ENCODE assay signal across 1 cellular context in the genomic region with DNA sequence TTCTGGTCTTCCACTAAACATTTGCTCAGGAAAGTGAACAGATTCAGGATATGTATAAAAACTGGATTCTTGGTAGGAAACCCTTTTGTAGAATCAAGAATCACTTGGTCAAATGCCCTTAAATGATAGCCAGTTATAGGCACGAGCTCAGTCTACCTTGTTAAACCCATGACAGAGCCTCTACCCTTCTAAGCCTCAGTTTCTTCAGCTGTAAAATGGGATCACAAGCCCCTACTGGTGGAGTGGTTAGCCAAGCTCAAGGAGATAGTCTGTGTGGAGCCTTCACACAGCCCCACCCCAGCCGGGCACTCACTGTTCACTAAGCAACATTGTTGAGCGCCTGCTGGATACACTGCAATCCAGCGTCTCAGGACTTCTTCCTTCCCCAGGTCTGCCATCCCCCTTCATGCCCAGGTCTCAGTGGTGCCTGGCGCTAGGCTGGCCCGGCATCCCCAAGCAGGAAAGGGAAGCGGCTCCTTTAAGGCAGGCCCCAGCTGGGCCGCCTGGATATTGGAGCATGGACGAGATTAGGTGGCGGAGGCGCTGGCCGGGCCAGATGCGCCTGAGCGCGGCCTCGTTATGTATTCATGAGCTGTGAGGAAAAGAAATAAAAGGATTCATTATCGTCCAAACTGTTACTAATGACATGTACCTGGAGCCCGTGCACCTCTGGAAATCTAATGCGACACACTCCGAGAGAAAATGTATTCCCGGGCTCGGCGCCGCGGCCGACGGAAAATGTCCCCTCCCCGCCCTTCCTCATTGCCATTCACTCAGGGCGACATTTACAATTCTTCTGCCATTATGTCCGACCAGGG.
TF ChIP-seq lines count a peak whose summit lies in the region.

No MANE protein-coding gene starts in this region.

TF ChIP-seq in K562, 482 proteins besides CTCF, POLR2A, EP300 and RAD21:
- peak; percentile 93 for TF ChIP-seq ZKSCAN8 (CRISPR knock-in tag; IDR thresholded peaks at IDR 0.05)
- peak; percentile 31; the same call in 1 of the 2 replicates for TF ChIP-seq ADNP (tag; IDR thresholded peaks at IDR 0.05)
- TF ChIP-seq, protein P1, sequence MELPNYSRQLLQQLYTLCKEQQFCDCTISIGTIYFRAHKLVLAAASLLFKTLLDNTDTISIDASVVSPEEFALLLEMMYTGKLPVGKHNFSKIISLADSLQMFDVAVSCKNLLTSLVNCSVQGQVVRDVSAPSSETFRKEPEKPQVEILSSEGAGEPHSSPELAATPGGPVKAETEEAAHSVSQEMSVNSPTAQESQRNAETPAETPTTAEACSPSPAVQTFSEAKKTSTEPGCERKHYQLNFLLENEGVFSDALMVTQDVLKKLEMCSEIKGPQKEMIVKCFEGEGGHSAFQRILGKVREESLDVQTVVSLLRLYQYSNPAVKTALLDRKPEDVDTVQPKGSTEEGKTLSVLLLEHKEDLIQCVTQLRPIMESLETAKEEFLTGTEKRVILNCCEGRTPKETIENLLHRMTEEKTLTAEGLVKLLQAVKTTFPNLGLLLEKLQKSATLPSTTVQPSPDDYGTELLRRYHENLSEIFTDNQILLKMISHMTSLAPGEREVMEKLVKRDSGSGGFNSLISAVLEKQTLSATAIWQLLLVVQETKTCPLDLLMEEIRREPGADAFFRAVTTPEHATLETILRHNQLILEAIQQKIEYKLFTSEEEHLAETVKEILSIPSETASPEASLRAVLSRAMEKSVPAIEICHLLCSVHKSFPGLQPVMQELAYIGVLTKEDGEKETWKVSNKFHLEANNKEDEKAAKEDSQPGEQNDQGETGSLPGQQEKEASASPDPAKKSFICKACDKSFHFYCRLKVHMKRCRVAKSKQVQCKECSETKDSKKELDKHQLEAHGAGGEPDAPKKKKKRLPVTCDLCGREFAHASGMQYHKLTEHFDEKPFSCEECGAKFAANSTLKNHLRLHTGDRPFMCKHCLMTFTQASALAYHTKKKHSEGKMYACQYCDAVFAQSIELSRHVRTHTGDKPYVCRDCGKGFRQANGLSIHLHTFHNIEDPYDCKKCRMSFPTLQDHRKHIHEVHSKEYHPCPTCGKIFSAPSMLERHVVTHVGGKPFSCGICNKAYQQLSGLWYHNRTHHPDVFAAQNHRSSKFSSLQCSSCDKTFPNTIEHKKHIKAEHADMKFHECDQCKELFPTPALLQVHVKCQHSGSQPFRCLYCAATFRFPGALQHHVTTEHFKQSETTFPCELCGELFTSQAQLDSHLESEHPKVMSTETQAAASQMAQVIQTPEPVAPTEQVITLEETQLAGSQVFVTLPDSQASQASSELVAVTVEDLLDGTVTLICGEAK (IDR thresholded peaks at IDR 0.05), result no peak
- TF ChIP-seq, protein P1 (CRISPR knock-in tag; IDR thresholded peaks at IDR 0.05), result no peak
- TF ChIP-seq ZFP36 (IDR thresholded peaks at IDR 0.05; ENCODE audit: low read depth, low read length, partially characterized antibody), result no peak
- TF ChIP-seq, protein P2, sequence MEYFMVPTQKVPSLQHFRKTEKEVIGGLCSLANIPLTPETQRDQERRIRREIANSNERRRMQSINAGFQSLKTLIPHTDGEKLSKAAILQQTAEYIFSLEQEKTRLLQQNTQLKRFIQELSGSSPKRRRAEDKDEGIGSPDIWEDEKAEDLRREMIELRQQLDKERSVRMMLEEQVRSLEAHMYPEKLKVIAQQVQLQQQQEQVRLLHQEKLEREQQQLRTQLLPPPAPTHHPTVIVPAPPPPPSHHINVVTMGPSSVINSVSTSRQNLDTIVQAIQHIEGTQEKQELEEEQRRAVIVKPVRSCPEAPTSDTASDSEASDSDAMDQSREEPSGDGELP (CRISPR knock-in tag; IDR thresholded peaks at IDR 0.05; ENCODE audit: borderline replicate concordance), result peak; percentile 14; the same call in 1 of the 2 replicates
- TF ChIP-seq SMC3 (conservative IDR thresholded peaks at IDR 0.05; ENCODE audit: insufficient read depth, low read depth, low read length), result no peak
- TF ChIP-seq, protein P3, sequence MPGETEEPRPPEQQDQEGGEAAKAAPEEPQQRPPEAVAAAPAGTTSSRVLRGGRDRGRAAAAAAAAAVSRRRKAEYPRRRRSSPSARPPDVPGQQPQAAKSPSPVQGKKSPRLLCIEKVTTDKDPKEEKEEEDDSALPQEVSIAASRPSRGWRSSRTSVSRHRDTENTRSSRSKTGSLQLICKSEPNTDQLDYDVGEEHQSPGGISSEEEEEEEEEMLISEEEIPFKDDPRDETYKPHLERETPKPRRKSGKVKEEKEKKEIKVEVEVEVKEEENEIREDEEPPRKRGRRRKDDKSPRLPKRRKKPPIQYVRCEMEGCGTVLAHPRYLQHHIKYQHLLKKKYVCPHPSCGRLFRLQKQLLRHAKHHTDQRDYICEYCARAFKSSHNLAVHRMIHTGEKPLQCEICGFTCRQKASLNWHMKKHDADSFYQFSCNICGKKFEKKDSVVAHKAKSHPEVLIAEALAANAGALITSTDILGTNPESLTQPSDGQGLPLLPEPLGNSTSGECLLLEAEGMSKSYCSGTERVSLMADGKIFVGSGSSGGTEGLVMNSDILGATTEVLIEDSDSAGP (CRISPR knock-in tag; IDR thresholded peaks at IDR 0.05), result 0 out of 2 replicates have a peak, but pooled peaks have one; percentile 45
- peak; percentile 84 for TF ChIP-seq RBM25 (IDR thresholded peaks at IDR 0.05; ENCODE audit: low read depth, low read length, severe bottlenecking)
- TF ChIP-seq BCOR (IDR thresholded peaks at IDR 0.05), result peak; percentile 64; the same call in 1 of the 2 replicates
- peak; percentile 35 to 61; a peak in 1 of 4 replicates for TF ChIP-seq KDM1A (IDR thresholded peaks at IDR 0.05)
